In the genomic region with DNA sequence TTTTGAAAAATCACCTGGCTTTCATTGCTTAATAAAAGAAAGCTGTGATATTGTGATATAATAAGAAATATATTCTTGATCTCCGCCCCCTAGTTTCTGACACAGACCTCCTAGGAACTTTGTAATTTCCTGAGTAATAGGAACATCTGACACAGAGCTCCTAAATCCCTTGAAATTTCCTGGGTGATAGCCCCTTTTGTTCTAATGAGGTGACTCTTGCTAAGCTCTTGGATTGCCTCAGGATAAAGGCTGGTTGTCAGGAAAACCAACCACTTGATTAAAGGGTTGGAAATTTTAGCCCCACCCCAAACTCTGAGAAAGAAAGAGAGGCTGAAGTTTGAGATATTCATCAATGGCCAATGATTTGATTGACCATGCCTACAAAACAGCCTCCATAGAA, we compare ENCODE assay signal across 6 cellular contexts.
"Had no signal": no experiment of that assay in that cellular context is flagged by ENCODE, and none has a peak within 500 bp of the region (broad histone marks: within the 10 kb centered on the region; RNA-seq: fewer than 3 reads in every experiment).

No MANE protein-coding gene starts in this region.

- H3K9me3 ChIP-seq: HAP-1 had no signal

- H3K4me1 ChIP-seq: HAP-1 had no signal

- DNase-seq: GOT3, H7, IMR-90, KG1 had no signal

- ATAC-seq: K562 had no signal

- H3K36me3 ChIP-seq: HAP-1 had no signal

- H3K4me3 ChIP-seq: HAP-1, K562 had no signal
